ENCODE assay signal across 1 cellular context in genomic region chr1:27671964-27672749, GRCh38.
TF ChIP-seq lines count a peak whose summit lies in the region.

A gene with protein sequence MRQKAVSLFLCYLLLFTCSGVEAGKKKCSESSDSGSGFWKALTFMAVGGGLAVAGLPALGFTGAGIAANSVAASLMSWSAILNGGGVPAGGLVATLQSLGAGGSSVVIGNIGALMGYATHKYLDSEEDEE (minus strand): TSS chr1:27672192. CDS start chr1:27669314, 2,878 bp downstream.

TF ChIP-seq in K562, 482 proteins besides CTCF, POLR2A, EP300 and RAD21 (continued from another document and continues in another):
- TF ChIP-seq, protein P1, sequence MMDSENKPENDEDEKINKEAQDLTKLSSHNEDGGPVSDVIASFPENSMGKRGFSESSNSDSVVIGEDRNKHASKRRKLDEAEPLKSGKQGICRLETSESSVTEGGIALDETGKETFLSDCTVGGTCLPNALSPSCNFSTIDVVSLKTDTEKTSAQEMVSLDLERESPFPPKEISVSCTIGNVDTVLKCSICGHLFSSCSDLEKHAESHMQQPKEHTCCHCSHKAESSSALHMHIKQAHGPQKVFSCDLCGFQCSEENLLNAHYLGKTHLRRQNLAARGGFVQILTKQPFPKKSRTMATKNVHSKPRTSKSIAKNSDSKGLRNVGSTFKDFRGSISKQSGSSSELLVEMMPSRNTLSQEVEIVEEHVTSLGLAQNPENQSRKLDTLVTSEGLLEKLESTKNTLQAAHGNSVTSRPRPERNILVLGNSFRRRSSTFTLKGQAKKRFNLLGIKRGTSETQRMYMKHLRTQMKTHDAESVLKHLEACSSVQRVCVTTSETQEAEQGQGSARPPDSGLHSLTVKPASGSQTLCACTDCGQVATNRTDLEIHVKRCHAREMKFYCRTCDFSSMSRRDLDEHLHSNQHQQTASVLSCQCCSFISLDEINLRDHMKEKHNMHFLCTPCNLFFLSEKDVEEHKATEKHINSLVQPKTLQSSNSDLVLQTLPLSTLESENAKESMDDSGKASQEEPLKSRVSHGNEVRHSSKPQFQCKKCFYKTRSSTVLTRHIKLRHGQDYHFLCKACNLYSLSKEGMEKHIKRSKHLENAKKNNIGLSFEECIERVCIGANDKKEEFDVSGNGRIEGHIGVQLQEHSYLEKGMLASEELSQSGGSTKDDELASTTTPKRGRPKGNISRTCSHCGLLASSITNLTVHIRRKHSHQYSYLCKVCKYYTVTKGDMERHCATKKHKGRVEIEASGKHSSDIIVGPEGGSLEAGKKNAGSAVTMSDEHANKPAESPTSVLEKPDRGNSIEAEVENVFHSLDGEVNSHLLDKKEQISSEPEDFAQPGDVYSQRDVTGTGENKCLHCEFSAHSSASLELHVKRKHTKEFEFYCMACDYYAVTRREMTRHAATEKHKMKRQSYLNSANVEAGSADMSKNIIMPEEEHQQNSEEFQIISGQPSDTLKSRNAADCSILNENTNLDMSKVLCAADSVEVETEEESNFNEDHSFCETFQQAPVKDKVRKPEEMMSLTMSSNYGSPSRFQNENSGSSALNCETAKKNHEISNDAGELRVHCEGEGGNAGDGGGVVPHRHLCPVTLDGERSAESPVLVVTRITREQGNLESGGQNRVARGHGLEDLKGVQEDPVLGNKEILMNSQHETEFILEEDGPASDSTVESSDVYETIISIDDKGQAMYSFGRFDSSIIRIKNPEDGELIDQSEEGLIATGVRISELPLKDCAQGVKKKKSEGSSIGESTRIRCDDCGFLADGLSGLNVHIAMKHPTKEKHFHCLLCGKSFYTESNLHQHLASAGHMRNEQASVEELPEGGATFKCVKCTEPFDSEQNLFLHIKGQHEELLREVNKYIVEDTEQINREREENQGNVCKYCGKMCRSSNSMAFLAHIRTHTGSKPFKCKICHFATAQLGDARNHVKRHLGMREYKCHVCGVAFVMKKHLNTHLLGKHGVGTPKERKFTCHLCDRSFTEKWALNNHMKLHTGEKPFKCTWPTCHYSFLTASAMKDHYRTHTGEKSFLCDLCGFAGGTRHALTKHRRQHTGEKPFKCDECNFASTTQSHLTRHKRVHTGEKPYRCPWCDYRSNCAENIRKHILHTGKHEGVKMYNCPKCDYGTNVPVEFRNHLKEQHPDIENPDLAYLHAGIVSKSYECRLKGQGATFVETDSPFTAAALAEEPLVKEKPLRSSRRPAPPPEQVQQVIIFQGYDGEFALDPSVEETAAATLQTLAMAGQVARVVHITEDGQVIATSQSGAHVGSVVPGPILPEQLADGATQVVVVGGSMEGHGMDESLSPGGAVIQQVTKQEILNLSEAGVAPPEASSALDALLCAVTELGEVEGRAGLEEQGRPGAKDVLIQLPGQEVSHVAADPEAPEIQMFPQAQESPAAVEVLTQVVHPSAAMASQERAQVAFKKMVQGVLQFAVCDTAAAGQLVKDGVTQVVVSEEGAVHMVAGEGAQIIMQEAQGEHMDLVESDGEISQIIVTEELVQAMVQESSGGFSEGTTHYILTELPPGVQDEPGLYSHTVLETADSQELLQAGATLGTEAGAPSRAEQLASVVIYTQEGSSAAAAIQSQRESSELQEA (IDR thresholded peaks at IDR 0.05; ENCODE audit: low read depth), result no peak
- TF ChIP-seq MCM3 (IDR thresholded peaks at IDR 0.05), result no peak
- peak; percentile 54; the same call in 1 of the 2 replicates for TF ChIP-seq E2F5 (CRISPR knock-in tag; IDR thresholded peaks at IDR 0.05)
- no peak for TF ChIP-seq FUS (optimal IDR thresholded peaks at IDR 0.05; ENCODE audit: low read depth, low read length)
- TF ChIP-seq ZNF76 (CRISPR knock-in tag; IDR thresholded peaks at IDR 0.05; ENCODE audit: borderline replicate concordance), result no peak
- TF ChIP-seq DEAF1 (CRISPR knock-in tag; IDR thresholded peaks at IDR 0.05), result peak; percentile 24; the same call in 1 of the 2 replicates
- TF ChIP-seq NR2F6 (CRISPR knock-in tag; IDR thresholded peaks at IDR 0.05), result no peak
- no peak for TF ChIP-seq CBX2 (IDR thresholded peaks at IDR 0.05; ENCODE audit: insufficient read depth, low read length, poor library complexity, severe bottlenecking)
- TF ChIP-seq NFATC3 (IDR thresholded peaks at IDR 0.05), result no peak
- TF ChIP-seq FOXJ2 (tag; IDR thresholded peaks at IDR 0.05), result 0 out of 2 replicates have a peak, but pooled peaks have one; percentile 21
- no peak for TF ChIP-seq SRSF3 (IDR thresholded peaks at IDR 0.05; ENCODE audit: insufficient read depth, low read length)
- TF ChIP-seq ZBTB8A (IDR thresholded peaks at IDR 0.05; ENCODE audit: partially characterized antibody), result no peak
- no peak for TF ChIP-seq MCM5 (IDR thresholded peaks at IDR 0.05; ENCODE audit: low read depth)
- TF ChIP-seq BACH1 (tag; IDR thresholded peaks at IDR 0.05), result no peak
- TF ChIP-seq TAF9B (IDR thresholded peaks at IDR 0.05; ENCODE audit: partially characterized antibody), result no peak
- no peak for TF ChIP-seq ZNF3 (CRISPR knock-in tag; IDR thresholded peaks at IDR 0.05)
- TF ChIP-seq, protein P2, sequence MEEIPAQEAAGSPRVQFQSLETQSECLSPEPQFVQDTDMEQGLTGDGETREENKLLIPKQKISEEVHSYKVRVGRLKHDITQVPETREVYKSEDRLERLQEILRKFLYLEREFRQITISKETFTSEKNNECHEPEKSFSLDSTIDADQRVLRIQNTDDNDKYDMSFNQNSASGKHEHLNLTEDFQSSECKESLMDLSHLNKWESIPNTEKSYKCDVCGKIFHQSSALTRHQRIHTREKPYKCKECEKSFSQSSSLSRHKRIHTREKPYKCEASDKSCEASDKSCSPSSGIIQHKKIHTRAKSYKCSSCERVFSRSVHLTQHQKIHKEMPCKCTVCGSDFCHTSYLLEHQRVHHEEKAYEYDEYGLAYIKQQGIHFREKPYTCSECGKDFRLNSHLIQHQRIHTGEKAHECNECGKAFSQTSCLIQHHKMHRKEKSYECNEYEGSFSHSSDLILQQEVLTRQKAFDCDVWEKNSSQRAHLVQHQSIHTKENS (CRISPR knock-in tag; IDR thresholded peaks at IDR 0.05), result no peak
- no peak for TF ChIP-seq SIN3A (IDR thresholded peaks at IDR 0.05; ENCODE audit: borderline replicate concordance in 2 of 2, control insufficient read depth in 1 of 2, low read depth in 2 of 2, low read length in 2 of 2)
- TF ChIP-seq GTF2F1 (IDR thresholded peaks at IDR 0.05; ENCODE audit: low read depth, low read length), result no peak
- no peak for TF ChIP-seq CUX1 (CRISPR knock-in tag; IDR thresholded peaks at IDR 0.05)
- TF ChIP-seq SLC30A9 (CRISPR knock-in tag; IDR thresholded peaks at IDR 0.05), result no peak
- TF ChIP-seq TEAD4 (IDR thresholded peaks at IDR 0.05; ENCODE audit: low read length), result no peak
- no peak for TF ChIP-seq TEAD4 (CRISPR knock-in tag; IDR thresholded peaks at IDR 0.05; ENCODE audit: borderline replicate concordance)
- no peak for TF ChIP-seq KHSRP (IDR thresholded peaks at IDR 0.05)
- no peak for TF ChIP-seq SMAD2 (IDR thresholded peaks at IDR 0.05; ENCODE audit: low read depth, low read length)
- 0 out of 2 replicates have a peak, but pooled peaks have one; percentile 30 for TF ChIP-seq SMARCA4 (IDR thresholded peaks at IDR 0.05)
- TF ChIP-seq RFX1 (IDR thresholded peaks at IDR 0.05), result no peak
- no peak for TF ChIP-seq CBX5 (IDR thresholded peaks at IDR 0.05; ENCODE audit: borderline replicate concordance, low read depth)
- TF ChIP-seq HNRNPUL1 (IDR thresholded peaks at IDR 0.05; ENCODE audit: low read length), result no peak
- TF ChIP-seq STAT5A (IDR thresholded peaks at IDR 0.05; ENCODE audit: borderline replicate concordance, low read length), result 0 out of 2 replicates have a peak, but pooled peaks have one; percentile 27
- peak; percentile 75; the same call in 1 of the 2 replicates for TF ChIP-seq MTA3 (IDR thresholded peaks at IDR 0.05; ENCODE audit: borderline replicate concordance)
- TF ChIP-seq, protein P3, sequence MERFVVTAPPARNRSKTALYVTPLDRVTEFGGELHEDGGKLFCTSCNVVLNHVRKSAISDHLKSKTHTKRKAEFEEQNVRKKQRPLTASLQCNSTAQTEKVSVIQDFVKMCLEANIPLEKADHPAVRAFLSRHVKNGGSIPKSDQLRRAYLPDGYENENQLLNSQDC (CRISPR knock-in tag; IDR thresholded peaks at IDR 0.05), result no peak
- TF ChIP-seq ZNF695 (CRISPR knock-in tag; IDR thresholded peaks at IDR 0.05), result no peak
- TF ChIP-seq, protein P4, sequence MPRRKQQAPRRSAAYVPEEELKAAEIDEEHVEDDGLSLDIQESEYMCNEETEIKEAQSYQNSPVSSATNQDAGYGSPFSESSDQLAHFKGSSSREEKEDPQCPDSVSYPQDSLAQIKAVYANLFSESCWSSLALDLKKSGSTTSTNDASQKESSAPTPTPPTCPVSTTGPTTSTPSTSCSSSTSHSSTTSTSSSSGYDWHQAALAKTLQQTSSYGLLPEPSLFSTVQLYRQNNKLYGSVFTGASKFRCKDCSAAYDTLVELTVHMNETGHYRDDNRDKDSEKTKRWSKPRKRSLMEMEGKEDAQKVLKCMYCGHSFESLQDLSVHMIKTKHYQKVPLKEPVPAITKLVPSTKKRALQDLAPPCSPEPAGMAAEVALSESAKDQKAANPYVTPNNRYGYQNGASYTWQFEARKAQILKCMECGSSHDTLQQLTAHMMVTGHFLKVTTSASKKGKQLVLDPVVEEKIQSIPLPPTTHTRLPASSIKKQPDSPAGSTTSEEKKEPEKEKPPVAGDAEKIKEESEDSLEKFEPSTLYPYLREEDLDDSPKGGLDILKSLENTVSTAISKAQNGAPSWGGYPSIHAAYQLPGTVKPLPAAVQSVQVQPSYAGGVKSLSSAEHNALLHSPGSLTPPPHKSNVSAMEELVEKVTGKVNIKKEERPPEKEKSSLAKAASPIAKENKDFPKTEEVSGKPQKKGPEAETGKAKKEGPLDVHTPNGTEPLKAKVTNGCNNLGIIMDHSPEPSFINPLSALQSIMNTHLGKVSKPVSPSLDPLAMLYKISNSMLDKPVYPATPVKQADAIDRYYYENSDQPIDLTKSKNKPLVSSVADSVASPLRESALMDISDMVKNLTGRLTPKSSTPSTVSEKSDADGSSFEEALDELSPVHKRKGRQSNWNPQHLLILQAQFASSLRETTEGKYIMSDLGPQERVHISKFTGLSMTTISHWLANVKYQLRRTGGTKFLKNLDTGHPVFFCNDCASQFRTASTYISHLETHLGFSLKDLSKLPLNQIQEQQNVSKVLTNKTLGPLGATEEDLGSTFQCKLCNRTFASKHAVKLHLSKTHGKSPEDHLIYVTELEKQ (CRISPR knock-in tag; IDR thresholded peaks at IDR 0.05), result no peak
- TF ChIP-seq HMBOX1 (IDR thresholded peaks at IDR 0.05), result no peak
- 0 out of 2 replicates have a peak, but pooled peaks have one; percentile 9 for TF ChIP-seq SOX6 (IDR thresholded peaks at IDR 0.05)
- TF ChIP-seq ZNF561 (CRISPR knock-in tag; conservative IDR thresholded peaks at IDR 0.05), result no peak
- TF ChIP-seq MAFK (IDR thresholded peaks at IDR 0.05; ENCODE audit: low read length), result no peak
- no peak for TF ChIP-seq HNRNPK (IDR thresholded peaks at IDR 0.05; ENCODE audit: low read depth, low read length, poor library complexity, severe bottlenecking)
- TF ChIP-seq KLF10 (CRISPR knock-in tag; IDR thresholded peaks at IDR 0.05), result no peak
